Comparison of ENCODE assay signal across 22 cellular contexts in genomic region chr5:167816864-167817263, GRCh38.
A peak's percentile ranks its signal among the peaks of the same experiment; 100 is the strongest.
DNase-seq lines count a peak whose midpoint lies in the region; ATAC-seq and TF ChIP-seq lines count a peak whose summit lies in the region.
"Had no signal": no experiment of that assay in that cellular context is flagged by ENCODE, and none has a peak within 500 bp of the region (broad histone marks: within the 10 kb centered on the region; RNA-seq: fewer than 3 reads in every experiment).

No MANE protein-coding gene starts in this region.

- ATAC-seq in RWPE2 (ENCODE audit: low read depth) (peak; percentile 31), HG02571 (IDR thresholded peaks at IDR 0.05; ENCODE audit: unreplicated experiment) (no peak)
- ATAC-seq: Panc1 had no signal

- DNase-seq in RWPE2 (ENCODE audit: low spot score), result no peak
- peak; percentile 96 for DNase-seq in epithelial cell of esophagus (ENCODE audit: low read depth)
- DNase-seq in renal cortical epithelial cell (ENCODE audit: low read depth), result peak; percentile 28
- DNase-seq in DMS79 treated with DMSO at 0.1 percent for 48 hours (lab: John Stamatoyannopoulos, UW), result no peak
- no peak for DNase-seq in Peyer's patch
- DNase-seq in stimulated activated CD8-positive, alpha-beta memory T cell treated with anti-CD3 and anti-CD28 coated beads, Interleukin-4, amount 100 ng/mL, for 48 hours, result no peak
- DNase-seq: DND-41, H7, HFFc6, MG63, NCI-H1092 treated with DMSO at 0.1 percent for 48 hours, NCI-H146, NCI-H2029 treated with DMSO at 0.1 percent for 48 hours, NCI-H2171, NCI-H526, Right ventricle myocardium superior, SK-N-SH had no signal

- no peak overlapping the region for H3K4me3 ChIP-seq in BLaER1
- H3K4me3 ChIP-seq in RWPE2 (ENCODE audit: severe bottlenecking), result no peak overlapping the region
- no peak overlapping the region for H3K4me3 ChIP-seq in epithelial cell of esophagus (ENCODE audit: low read length)
- no peak overlapping the region for H3K4me3 ChIP-seq in Peyer's patch
- H3K4me3 ChIP-seq: MG63 had no signal

- H3K4me1 ChIP-seq in BLaER1, result peaks cover 34% of the 10 kb centered on the region
- peaks cover 44% of the 10 kb centered on the region for H3K4me1 ChIP-seq in RWPE2 (ENCODE audit: insufficient read depth, poor library complexity, severe bottlenecking)
- no peaks in the 10 kb centered on the region for H3K4me1 ChIP-seq in Peyer's patch

- H3K27ac ChIP-seq in BLaER1 (no peak overlapping the region), RWPE2 (ENCODE audit: poor library complexity, severe bottlenecking) (peak overlapping the region; percentile 94), Peyer's patch (no peak overlapping the region)
- H3K27ac ChIP-seq: C4-2B, KMS-11 had no signal

- H3K36me3 ChIP-seq in BLaER1, result peaks cover 43% of the 10 kb centered on the region
- no peaks in the 10 kb centered on the region for H3K36me3 ChIP-seq in RWPE2 (ENCODE audit: low read depth)
- no peaks in the 10 kb centered on the region for H3K36me3 ChIP-seq in Peyer's patch
- H3K36me3 ChIP-seq: MG63 had no signal

- no peak for TF ChIP-seq POLR2A in Peyer's patch (IDR thresholded peaks at IDR 0.05)

- peaks cover 45% of the 10 kb centered on the region; the same call in 1 of the 2 replicates for H4K20me1 ChIP-seq in BLaER1

- no peak overlapping the region for H3K9ac ChIP-seq in BLaER1
- H3K9ac ChIP-seq: KMS-11, SK-N-SH had no signal

- H3K9me3 ChIP-seq in BLaER1 (no peaks in the 10 kb centered on the region), RWPE2 (ENCODE audit: severe bottlenecking) (no peaks in the 10 kb centered on the region), Peyer's patch (no peaks in the 10 kb centered on the region)
- H3K9me3 ChIP-seq: SK-N-SH had no signal

- H3K27me3 ChIP-seq in BLaER1 (no peaks in the 10 kb centered on the region), RWPE2 (ENCODE audit: insufficient read depth, poor library complexity, severe bottlenecking) (no peaks in the 10 kb centered on the region), Peyer's patch (no peaks in the 10 kb centered on the region)
- H3K27me3 ChIP-seq: MG63 had no signal

- TF ChIP-seq CTCF in RWPE2 (IDR thresholded peaks at IDR 0.05; ENCODE audit: poor library complexity, severe bottlenecking) (no peak), epithelial cell of esophagus (IDR thresholded peaks at IDR 0.05; ENCODE audit: insufficient read depth, low read depth, low read length, missing control alignments) (no peak), Peyer's patch (IDR thresholded peaks at IDR 0.05) (no peak)

- H3K4me2 ChIP-seq in BLaER1, result peak overlapping the region; percentile 49; the same call in 1 of the 2 replicates
- H3K4me2 ChIP-seq: KMS-11, SK-N-SH had no signal

Comparison
In these comparisons a context has a peak if more than half of its experiments do, and no peak if none do; other contexts are left out.
1. DNase-seq: peak in epithelial cell of esophagus (single experiment) and renal cortical epithelial cell (single experiment); none in RWPE2 (single experiment), DMS79 treated with DMSO at 0.1 percent for 48 hours (single experiment), Peyer's patch (0 of 3) and stimulated activated CD8-positive, alpha-beta memory T cell treated with anti-CD3 and anti-CD28 coated beads, Interleukin-4, amount 100 ng/mL, for 48 hours (single experiment).